ENCODE assay signal across 16 cellular contexts in genomic region chr6:75412937-75413662, GRCh38.
DNase-seq lines count a peak whose midpoint lies in the region; ATAC-seq lines count a peak whose summit lies in the region.
"Had no signal": no experiment of that assay in that cellular context is flagged by ENCODE, and none has a peak within 500 bp of the region (broad histone marks: within the 10 kb centered on the region; RNA-seq: fewer than 3 reads in every experiment).

No MANE protein-coding gene starts in this region.

- DNase-seq in ELR (ENCODE audit: low read depth): peak; percentile 66
- DNase-seq in NCI-H748 (lab: John Stamatoyannopoulos, UW; ENCODE audit: unreplicated experiment): peak; percentile 65
- peak; percentile 34 for DNase-seq in fibroblast of gingiva (ENCODE audit: low read depth)
- DNase-seq in pons (ENCODE audit: low spot score): peak; percentile 6
- DNase-seq: activated CD4-positive, alpha-beta T cell treated with anti-CD3 and anti-CD28 coated beads for 48 hours; activated naive CD8-positive, alpha-beta T cell treated with anti-CD3 and anti-CD28 coated beads, Interleukin-2, amount 10 ng/mL, durations not matched to agents 7 days and 5 days; activated T-cell treated with anti-CD3 and anti-CD28 coated beads, Interleukin-2, amount 50 U/mL, for 1 hour; DMS 273 treated with DMSO at 0.1 percent for 48 hours; MG63; NCI-H2081 treated with DMSO at 0.1 percent for 48 hours; pancreas; T-helper 2 cell had no signal

- ATAC-seq in HG03460 (IDR thresholded peaks at IDR 0.05; ENCODE audit: unreplicated experiment) (no peak), GM21528 (IDR thresholded peaks at IDR 0.05; ENCODE audit: low FRiP score, unreplicated experiment) (no peak), HG03280 (IDR thresholded peaks at IDR 0.05; ENCODE audit: unreplicated experiment) (no peak), HG02970 (IDR thresholded peaks at IDR 0.05; ENCODE audit: low FRiP score, unreplicated experiment) (no peak)

Comparison
In these comparisons a context has a peak if more than half of its experiments do, and no peak if none do; other contexts are left out.
1. DNase-seq: peak in every context shown above with its lines; median percentile 66 in ELR; 65 in NCI-H748; 34 in fibroblast of gingiva; 6 in pons.